ENCODE assay signal across 16 cellular contexts in genomic region chr14:56172074-56172473, GRCh38. TPM values are rescaled to one million over a fixed set of nuclear protein-coding genes. Genes with fewer than 3 reads are reported as not detected.
DNase-seq lines count a peak whose midpoint lies in the region; ATAC-seq and TF ChIP-seq lines count a peak whose summit lies in the region.
"Had no signal": no experiment of that assay in that cellular context is flagged by ENCODE, and none has a peak within 500 bp of the region (broad histone marks: within the 10 kb centered on the region; RNA-seq: fewer than 3 reads in every experiment).

No MANE protein-coding gene starts in this region.

- intact Hi-C loops in vagina (cut with DNase I) = no loop called here

- no peak for ATAC-seq in stimulated activated naive CD8-positive, alpha-beta T cell treated with anti-CD3 and anti-CD28 coated beads, Interleukin-15, amount 100 ng/mL, for 72 hours
- ATAC-seq in activated T-helper 17 cell treated with anti-CD3 and anti-CD28 coated beads, Interleukin-2, amount 50 U/mL, for 72 hours (replicated peaks) = peak; percentile 18
- no peak for ATAC-seq in GM19395 (IDR thresholded peaks at IDR 0.05; ENCODE audit: unreplicated experiment)
- ATAC-seq: upper lobe of right lung had no signal

- peaks cover 36% of the 10 kb centered on the region for H3K4me1 Mint-ChIP-seq in stimulated activated naive CD8-positive, alpha-beta T cell treated with anti-CD3 and anti-CD28 coated beads, Interleukin-15, Interleukin-2, amounts not matched to agents 100 ng/mL and 50 ng/mL, for 24 hours (ENCODE audit: low read depth)
- H3K4me1 Mint-ChIP-seq in stimulated activated naive CD8-positive, alpha-beta T cell treated with anti-CD3 and anti-CD28 coated beads, Interleukin-15, amount 100 ng/mL, for 72 hours = peaks cover 46% of the 10 kb centered on the region
- peaks cover 33% of the 10 kb centered on the region for H3K4me1 Mint-ChIP-seq in activated T-helper 17 cell treated with anti-CD3 and anti-CD28 coated beads, Interleukin-2, amount 50 U/mL, for 72 hours

- H3K27ac Mint-ChIP-seq in stimulated activated naive CD8-positive, alpha-beta T cell treated with anti-CD3 and anti-CD28 coated beads, Interleukin-15, Interleukin-2, amounts not matched to agents 100 ng/mL and 50 ng/mL, for 24 hours = peak overlapping the region; percentile 73
- H3K27ac Mint-ChIP-seq in stimulated activated naive CD8-positive, alpha-beta T cell treated with anti-CD3 and anti-CD28 coated beads, Interleukin-15, amount 100 ng/mL, for 72 hours = peak overlapping the region in 1 of 2 donors; percentile 92
- H3K27ac Mint-ChIP-seq in activated T-helper 17 cell treated with anti-CD3 and anti-CD28 coated beads, Interleukin-2, amount 50 U/mL, for 72 hours = peak overlapping the region; percentile 72

- 91 to 100% methylated on average over 2 to 3 of the region's 3 CpGs for WGBS in mesodermal cell (ENCODE audit: insufficient coverage in 2 of 2), 2 experiments
- WGBS in hepatocyte (ENCODE audit: low lambda C conversion rate, missing lambda C conversion rate) = 91% methylated on average over 3 of the region's 3 CpGs

- H3K4me2 ChIP-seq in hepatocyte = no peak overlapping the region

- no peak overlapping the region for H2AFZ ChIP-seq in hepatocyte

- no peak for DNase-seq in stimulated activated naive CD8-positive, alpha-beta T cell treated with anti-CD3 and anti-CD28 coated beads, Interleukin-15, amount 100 ng/mL, for 72 hours
- no peak for DNase-seq in vagina (ENCODE audit: extremely low spot score in 2 of 2)
- DNase-seq in hepatocyte (ENCODE audit: low spot score) = no peak
- no peak for DNase-seq in WERI-Rb-1
- DNase-seq: activated CD4-positive, alpha-beta T cell treated with anti-CD3 and anti-CD28 coated beads, Interleukin-2, amount 50 U/mL, for 4 hours; activated naive CD4-positive, alpha-beta T cell; left ventricle myocardium superior; NCI-H1105 treated with DMSO at 0.1 percent for 48 hours; nephron progenitor cell; Right ventricle myocardium superior; stimulated activated CD4-positive, alpha-beta T cell treated with anti-CD3 and anti-CD28 coated beads, Interleukin-2, amount 100 ng/mL, for 24 hours; upper lobe of right lung had no signal

- TF ChIP-seq CTCF in vagina (IDR thresholded peaks at IDR 0.05) (no peak), hepatocyte (IDR thresholded peaks at IDR 0.05; ENCODE audit: poor library complexity) (no peak), WERI-Rb-1 (IDR thresholded peaks at IDR 0.05; ENCODE audit: low read depth, low read length) (no peak)

- TF ChIP-seq POLR2A in vagina (IDR thresholded peaks at IDR 0.05) = no peak

- H4K20me1 ChIP-seq in hepatocyte (ENCODE audit: insufficient read depth, poor library complexity, severe bottlenecking) = no peaks in the 10 kb centered on the region

- H3K36me3 ChIP-seq in mesodermal cell (ENCODE audit: control insufficient read depth, insufficient read depth, low read length) (no peaks in the 10 kb centered on the region), vagina (no peaks in the 10 kb centered on the region), hepatocyte (replicated peaks; ENCODE audit: insufficient read depth, low read depth) (no peaks in the 10 kb centered on the region), WERI-Rb-1 (no peaks in the 10 kb centered on the region)
- H3K36me3 ChIP-seq: upper lobe of right lung had no signal

- H3K4me3 ChIP-seq in mesodermal cell (ENCODE audit: extremely low read depth, insufficient read depth, low read length, poor library complexity, severe bottlenecking) (no peak overlapping the region), vagina (no peak overlapping the region), hepatocyte (no peak overlapping the region), WERI-Rb-1 (ENCODE audit: low read depth, low read length) (no peak overlapping the region)
- H3K4me3 ChIP-seq: upper lobe of right lung had no signal

- H3K27ac ChIP-seq in mesodermal cell (ENCODE audit: low read depth, low read length, severe bottlenecking) (peak overlapping the region; percentile 97), vagina (peak overlapping the region; percentile 34), hepatocyte (no peak overlapping the region), WERI-Rb-1 (no peak overlapping the region)
- H3K27ac ChIP-seq: upper lobe of right lung had no signal

- peaks cover 5% of the 10 kb centered on the region for H3K9me3 Mint-ChIP-seq in stimulated activated naive CD8-positive, alpha-beta T cell treated with anti-CD3 and anti-CD28 coated beads, Interleukin-15, Interleukin-2, amounts not matched to agents 100 ng/mL and 50 ng/mL, for 24 hours
- peaks cover 8 to 26% of the 10 kb centered on the region in 2 donors for H3K9me3 Mint-ChIP-seq in stimulated activated naive CD8-positive, alpha-beta T cell treated with anti-CD3 and anti-CD28 coated beads, Interleukin-15, amount 100 ng/mL, for 72 hours
- H3K9me3 Mint-ChIP-seq in activated T-helper 17 cell treated with anti-CD3 and anti-CD28 coated beads, Interleukin-2, amount 50 U/mL, for 72 hours = peaks cover 10% of the 10 kb centered on the region

- no peaks in the 10 kb centered on the region for H3K27me3 ChIP-seq in vagina
- H3K27me3 ChIP-seq in hepatocyte = no peaks in the 10 kb centered on the region
- H3K27me3 ChIP-seq in WERI-Rb-1 (ENCODE audit: insufficient read depth, low read depth, severe bottlenecking) = no peaks in the 10 kb centered on the region
- H3K27me3 ChIP-seq: upper lobe of right lung had no signal

- peaks cover 28% of the 10 kb centered on the region for H3K4me1 ChIP-seq in mesodermal cell (ENCODE audit: control insufficient read depth, insufficient read depth, low read length, poor library complexity, severe bottlenecking)
- H3K4me1 ChIP-seq in vagina = peaks cover 30% of the 10 kb centered on the region
- no peaks in the 10 kb centered on the region for H3K4me1 ChIP-seq in hepatocyte (ENCODE audit: insufficient read depth)

- H3K9me3 ChIP-seq in mesodermal cell (ENCODE audit: control insufficient read depth, low read length) (no peaks in the 10 kb centered on the region), vagina (no peaks in the 10 kb centered on the region), hepatocyte (ENCODE audit: low read depth) (no peaks in the 10 kb centered on the region), WERI-Rb-1 (ENCODE audit: severe bottlenecking) (no peaks in the 10 kb centered on the region)
- H3K9me3 ChIP-seq: upper lobe of right lung had no signal

- H3K9me2 ChIP-seq in hepatocyte (replicated peaks; ENCODE audit: insufficient read depth) = no peaks in the 10 kb centered on the region

- H3K79me2 ChIP-seq in hepatocyte = peaks cover 36% of the 10 kb centered on the region

- no peaks in the 10 kb centered on the region for H3K27me3 Mint-ChIP-seq in stimulated activated naive CD8-positive, alpha-beta T cell treated with anti-CD3 and anti-CD28 coated beads, Interleukin-15, Interleukin-2, amounts not matched to agents 100 ng/mL and 50 ng/mL, for 24 hours
- H3K27me3 Mint-ChIP-seq in stimulated activated naive CD8-positive, alpha-beta T cell treated with anti-CD3 and anti-CD28 coated beads, Interleukin-15, amount 100 ng/mL, for 72 hours = no peaks in the 10 kb centered on the region
- no peaks in the 10 kb centered on the region for H3K27me3 Mint-ChIP-seq in activated T-helper 17 cell treated with anti-CD3 and anti-CD28 coated beads, Interleukin-2, amount 50 U/mL, for 72 hours

- no peak overlapping the region for H3K4me3 Mint-ChIP-seq in stimulated activated naive CD8-positive, alpha-beta T cell treated with anti-CD3 and anti-CD28 coated beads, Interleukin-15, Interleukin-2, amounts not matched to agents 100 ng/mL and 50 ng/mL, for 24 hours
- peak overlapping the region in 1 of 2 donors; percentile 41 for H3K4me3 Mint-ChIP-seq in stimulated activated naive CD8-positive, alpha-beta T cell treated with anti-CD3 and anti-CD28 coated beads, Interleukin-15, amount 100 ng/mL, for 72 hours
- peak overlapping the region; percentile 29 for H3K4me3 Mint-ChIP-seq in activated T-helper 17 cell treated with anti-CD3 and anti-CD28 coated beads, Interleukin-2, amount 50 U/mL, for 72 hours
- H3K4me3 Mint-ChIP-seq: nephron progenitor cell had no signal

- H3K36me3 Mint-ChIP-seq in stimulated activated naive CD8-positive, alpha-beta T cell treated with anti-CD3 and anti-CD28 coated beads, Interleukin-15, Interleukin-2, amounts not matched to agents 100 ng/mL and 50 ng/mL, for 24 hours (ENCODE audit: low read depth) = peaks cover 14% of the 10 kb centered on the region
- H3K36me3 Mint-ChIP-seq in activated T-helper 17 cell treated with anti-CD3 and anti-CD28 coated beads, Interleukin-2, amount 50 U/mL, for 72 hours (ENCODE audit: low read depth) = no peaks in the 10 kb centered on the region

RNA-seq across cellular contexts. Expression of gene PELI2, which starts 53.9 kb away (rescaled TPM):
- total RNA-seq in activated T-helper 17 cell treated with anti-CD3 and anti-CD28 coated beads, Interleukin-2, amount 50 U/mL, for 72 hours = 1 to 10 TPM; 1.0 to 2.3 TPM
- polyA plus RNA-seq in mesodermal cell (2013, experiment 1 of 2) = 17.5 TPM
- polyA plus RNA-seq in mesodermal cell (2013, experiment 2 of 2) = 15.3 TPM
- total RNA-seq in vagina (9.6 TPM), hepatocyte (12.5 and 16.1 TPM in 2 replicates)
- 3.8 and 4.3 TPM in 2 replicates for polyA plus RNA-seq in hepatocyte

Comparison
In these comparisons a context has a peak if more than half of its experiments do, and no peak if none do; other contexts are left out.
1. H3K27ac ChIP-seq: peak in mesodermal cell (single experiment) and vagina (single experiment); none in hepatocyte (single experiment) and WERI-Rb-1 (single experiment).